Comparison of ENCODE assay signal across 23 cellular contexts in the genomic region with DNA sequence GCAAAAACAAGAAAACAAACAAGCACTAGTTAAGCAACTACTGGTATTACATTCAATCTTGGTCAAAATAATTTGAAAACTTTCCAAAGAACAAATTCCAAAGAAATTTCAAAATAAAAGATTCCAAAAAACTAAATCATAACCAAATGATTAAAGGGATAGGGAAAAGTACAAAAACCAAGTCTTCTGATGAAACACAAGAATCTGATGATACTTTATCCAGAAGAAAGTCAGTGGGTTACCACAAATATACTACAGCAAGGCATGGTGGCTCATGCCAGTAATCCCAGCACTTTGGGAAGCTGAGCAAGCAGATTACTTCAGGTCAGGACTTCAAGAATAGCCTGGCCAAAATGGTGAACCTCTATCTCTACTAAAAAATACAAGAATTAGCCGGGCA. TPM values are rescaled to one million over a fixed set of nuclear protein-coding genes. Genes with fewer than 3 reads are reported as not detected.
A peak's percentile ranks its signal among the peaks of the same experiment; 100 is the strongest.
DNase-seq lines count a peak whose midpoint lies in the region; TF ChIP-seq lines count a peak whose summit lies in the region.
"Had no signal": no experiment of that assay in that cellular context is flagged by ENCODE, and none has a peak within 500 bp of the region (broad histone marks: within the 10 kb centered on the region; RNA-seq: fewer than 3 reads in every experiment).

No MANE protein-coding gene starts in this region.

- H4K20me1 ChIP-seq in fibroblast of lung (ENCODE audit: control insufficient read depth, extremely low read depth, insufficient read depth, low read length) = no peaks in the 10 kb centered on the region
- H4K20me1 ChIP-seq in osteoblast (ENCODE audit: insufficient read depth, low read length) = no peaks in the 10 kb centered on the region

- H3K79me2 ChIP-seq in fibroblast of lung (ENCODE audit: control insufficient read depth, insufficient read depth, low read length) (no peaks in the 10 kb centered on the region), osteoblast (ENCODE audit: insufficient read depth, low read length) (peaks cover 11% of the 10 kb centered on the region)
- H3K79me2 ChIP-seq: parathyroid adenoma had no signal

- H3K4me1 ChIP-seq in fibroblast of lung (ENCODE audit: control insufficient read depth, extremely low read depth, insufficient read depth, low read length) (no peaks in the 10 kb centered on the region), osteoblast (ENCODE audit: insufficient read depth, low read length) (peaks cover 10% of the 10 kb centered on the region)
- H3K4me1 ChIP-seq: BLaER1, colonic mucosa, parathyroid adenoma, transverse colon had no signal

- H3K36me3 ChIP-seq in fibroblast of lung (ENCODE audit: control insufficient read depth, insufficient read depth, low read length) (peaks cover 6% of the 10 kb centered on the region), osteoblast (ENCODE audit: insufficient read depth, low read length) (peaks cover 69% of the 10 kb centered on the region), brain microvascular endothelial cell (replicated peaks) (peaks cover 50% of the 10 kb centered on the region)

- DNase-seq in AG20443 (ENCODE audit: low spot score) = peak; percentile 23
- peak; percentile 74 for DNase-seq in HCEC 1CT
- peak; percentile 23 to 47 for DNase-seq in fibroblast of lung (ENCODE audit: low read depth in 2 of 2)
- DNase-seq in osteoblast (ENCODE audit: insufficient read length, low spot score, missing footprints) = peak; percentile 3
- DNase-seq in brain microvascular endothelial cell = no peak
- no peak for DNase-seq in stimulated activated CD4-positive, alpha-beta T cell treated with anti-CD3 and anti-CD28 coated beads, Interleukin-15, amount 100 ng/mL, for 24 hours
- DNase-seq in GM19238 (ENCODE audit: insufficient read length, low spot score) = no peak
- DNase-seq: activated B cell treated with CpG ODN at 0.5 μM for 24 hours; activated CD4-positive, alpha-beta memory T cell treated with anti-CD3 and anti-CD28 coated beads, Interleukin-2, amount 10 ng/mL, durations not matched to agents 7 days and 5 days; activated T-cell treated with anti-CD3 and anti-CD28 coated beads, Interleukin-2, amount 50 U/mL, for 48 hours; colonic mucosa; endodermal cell; immature natural killer cell; NCI-H146; NCI-H2171; NCI-H774; stimulated activated CD4-positive, alpha-beta T cell treated with anti-CD3 and anti-CD28 coated beads, Interleukin-1b, Interleukin-23, amount 100 ng/mL, for 48 hours; stimulated activated naive CD4-positive, alpha-beta T cell treated with Interleukin-2 at 50 U/mL for 16 hours; T1000; transverse colon had no signal

- H3K4me3 ChIP-seq in fibroblast of lung (replicated peaks in 1 of 4; ENCODE audit: control extremely low read depth in 1 of 4, insufficient read depth in 1 of 4, low read depth in 3 of 4, low read length in 4 of 4) (no peak overlapping the region), osteoblast (ENCODE audit: insufficient read depth, low read length) (no peak overlapping the region), brain microvascular endothelial cell (ENCODE audit: low read depth, low read length) (no peak overlapping the region)
- H3K4me3 ChIP-seq: BLaER1, colonic mucosa, transverse colon had no signal

- TF ChIP-seq CTCF in fibroblast of lung (conservative IDR thresholded peaks at IDR 0.05 in 1 of 2, IDR thresholded peaks at IDR 0.05 in 1 of 2; ENCODE audit: low read depth in 1 of 2, low read length in 2 of 2) = no peak
- no peak for TF ChIP-seq CTCF in osteoblast (IDR thresholded peaks at IDR 0.05; ENCODE audit: extremely low read depth, low read depth, low read length)
- no peak for TF ChIP-seq CTCF in brain microvascular endothelial cell (IDR thresholded peaks at IDR 0.05; ENCODE audit: low read depth, low read length, missing control alignments)

- H3K27me3 ChIP-seq in fibroblast of lung (ENCODE audit: control insufficient read depth, insufficient read depth, low read length) = no peaks in the 10 kb centered on the region
- no peaks in the 10 kb centered on the region for H3K27me3 ChIP-seq in osteoblast (ENCODE audit: insufficient read depth, low read length)
- H3K27me3 ChIP-seq in brain microvascular endothelial cell (replicated peaks) = no peaks in the 10 kb centered on the region
- H3K27me3 ChIP-seq: BLaER1, colonic mucosa, transverse colon had no signal

- no peaks in the 10 kb centered on the region for H3K9me3 ChIP-seq in fibroblast of lung (ENCODE audit: control insufficient read depth, insufficient read depth, low read depth, low read length)
- no peaks in the 10 kb centered on the region for H3K9me3 ChIP-seq in osteoblast (ENCODE audit: low read depth, low read length)
- H3K9me3 ChIP-seq: BLaER1, colonic mucosa, transverse colon had no signal

- H3K9ac ChIP-seq in fibroblast of lung (ENCODE audit: insufficient read depth, low read length) = no peak overlapping the region
- H3K9ac ChIP-seq: BLaER1, parathyroid adenoma had no signal

- H3K27ac ChIP-seq in fibroblast of lung (ENCODE audit: insufficient read depth, low read length) (no peak overlapping the region), osteoblast (ENCODE audit: low read depth, low read length) (peak overlapping the region; percentile 14), brain microvascular endothelial cell (no peak overlapping the region)
- H3K27ac ChIP-seq: BLaER1, colonic mucosa, HL-60, parathyroid adenoma, transverse colon had no signal

- in situ Hi-C loops in brain microvascular endothelial cell (cut with HindIII; ENCODE audit: low pct_ligation_motif_present, low sequenced_read_pairs) = no loop called here

- no peak overlapping the region for H3K4me2 ChIP-seq in fibroblast of lung (ENCODE audit: extremely low read depth, insufficient read depth, low read length)
- H3K4me2 ChIP-seq in osteoblast (ENCODE audit: insufficient read depth, low read length) = no peak overlapping the region
- H3K4me2 ChIP-seq: BLaER1 had no signal

- no peak overlapping the region for H2AFZ ChIP-seq in fibroblast of lung (ENCODE audit: low read length)
- no peak overlapping the region for H2AFZ ChIP-seq in osteoblast (ENCODE audit: low read length)
- H2AFZ ChIP-seq: parathyroid adenoma had no signal

RNA-seq across cellular contexts. Expression of a gene that starts 59.1 kb away (rescaled TPM):
- total RNA-seq in fibroblast of lung (88.1 and 99.6 TPM in 2 replicates), osteoblast (114 and 119 TPM in 2 replicates)
- polyA plus RNA-seq in fibroblast of lung = 60.6 and 95.1 TPM in 2 replicates
- 36.8 and 46.2 TPM in 2 replicates for polyA plus RNA-seq in fibroblast of lung (2012)
- 344 and 538 TPM in 2 replicates for polyA minus RNA-seq in fibroblast of lung (ENCODE audit: low replicate concordance)

Comparison
In these comparisons a context has a peak if more than half of its experiments do, and no peak if none do; other contexts are left out.
1. DNase-seq: peak in AG20443 (single experiment), HCEC 1CT (single experiment), fibroblast of lung (2 of 2) and osteoblast (single experiment); none in brain microvascular endothelial cell (single experiment), stimulated activated CD4-positive, alpha-beta T cell treated with anti-CD3 and anti-CD28 coated beads, Interleukin-15, amount 100 ng/mL, for 24 hours (single experiment) and GM19238 (single experiment).